ENCODE assay signal across 8 cellular contexts in the genomic region with DNA sequence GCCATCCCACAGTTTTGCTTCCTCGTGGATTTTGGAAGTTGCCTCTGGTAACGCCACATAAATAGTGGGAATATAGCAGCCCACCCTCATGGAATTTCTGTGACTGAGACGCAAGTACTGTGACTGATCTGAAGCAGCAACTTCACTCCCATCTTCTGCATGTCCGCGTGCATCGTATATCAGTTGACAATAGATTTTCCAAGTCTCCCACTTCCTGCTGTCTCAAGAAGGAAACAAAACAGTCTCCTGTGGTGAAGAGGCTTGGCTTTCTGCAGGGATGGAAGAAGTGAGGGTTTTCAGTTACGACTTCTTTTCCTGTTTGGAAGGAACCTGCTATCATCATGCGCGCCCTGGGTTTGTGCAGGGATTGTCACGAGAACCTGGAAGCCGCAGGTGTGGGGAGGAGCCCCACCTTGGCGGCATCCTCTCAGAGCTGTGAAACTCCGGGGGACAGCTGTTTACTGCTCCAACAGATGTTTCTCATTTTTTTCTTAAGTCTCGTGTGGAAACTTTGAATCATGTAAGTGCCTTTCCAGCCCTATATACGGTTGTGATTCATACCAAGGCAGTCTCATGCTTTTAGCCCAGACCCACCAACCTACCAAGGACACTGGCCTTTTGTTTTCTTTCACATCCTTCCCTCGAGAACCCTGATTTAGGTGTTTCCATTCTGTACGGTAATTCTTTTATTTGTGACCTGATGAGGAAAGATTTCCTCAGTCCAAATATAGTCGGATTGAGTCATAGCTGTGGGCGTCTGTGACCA. TPM values are rescaled to one million over a fixed set of nuclear protein-coding genes. Genes with fewer than 3 reads are reported as not detected.
A peak's percentile ranks its signal among the peaks of the same experiment; 100 is the strongest.
DNase-seq lines count a peak whose midpoint lies in the region; ATAC-seq and TF ChIP-seq lines count a peak whose summit lies in the region.
"Had no signal": no experiment of that assay in that cellular context is flagged by ENCODE, and none has a peak within 500 bp of the region (broad histone marks: within the 10 kb centered on the region; RNA-seq: fewer than 3 reads in every experiment).

No MANE protein-coding gene starts in this region.

- POLR2A ChIA-PET in activated CD4-positive, alpha-beta memory T cell treated with anti-CD3 and anti-CD28 coated beads, Interleukin-2, amount 10 ng/mL, durations not matched to agents 7 days and 5 days (lab: Charles Lee): interaction anchor here (0.9 to 3.9 kb wide), 13 partner anchors 32 to 138 kb away, joined by 3 to 53 read pairs (median 5); partner anchors contain the start of genes ARSG and SLC16A6

- H3K27ac Mint-ChIP-seq in activated CD4-positive, alpha-beta memory T cell treated with anti-CD3 and anti-CD28 coated beads, Interleukin-2, amount 10 ng/mL, durations not matched to agents 7 days and 5 days: peak overlapping the region; percentile 79
- peak overlapping the region; percentile 85 for H3K27ac Mint-ChIP-seq in stimulated activated naive CD8-positive, alpha-beta T cell treated with anti-CD3 and anti-CD28 coated beads, Interleukin-15, Interleukin-2, amounts not matched to agents 100 ng/mL and 50 ng/mL, for 24 hours

- TF ChIP-seq CTCF in fibroblast of pulmonary artery (IDR thresholded peaks at IDR 0.05; ENCODE audit: low read length, missing control alignments): no peak

- ATAC-seq in HG02981 (IDR thresholded peaks at IDR 0.05; ENCODE audit: unreplicated experiment): no peak

- peaks cover 27% of the 10 kb centered on the region for H3K36me3 Mint-ChIP-seq in activated CD4-positive, alpha-beta memory T cell treated with anti-CD3 and anti-CD28 coated beads, Interleukin-2, amount 10 ng/mL, durations not matched to agents 7 days and 5 days (ENCODE audit: low read depth)
- H3K36me3 Mint-ChIP-seq in stimulated activated naive CD8-positive, alpha-beta T cell treated with anti-CD3 and anti-CD28 coated beads, Interleukin-15, Interleukin-2, amounts not matched to agents 100 ng/mL and 50 ng/mL, for 24 hours (ENCODE audit: low read depth): peaks cover 12% of the 10 kb centered on the region

- no peaks in the 10 kb centered on the region for H3K27me3 Mint-ChIP-seq in activated CD4-positive, alpha-beta memory T cell treated with anti-CD3 and anti-CD28 coated beads, Interleukin-2, amount 10 ng/mL, durations not matched to agents 7 days and 5 days
- H3K27me3 Mint-ChIP-seq in stimulated activated naive CD8-positive, alpha-beta T cell treated with anti-CD3 and anti-CD28 coated beads, Interleukin-15, Interleukin-2, amounts not matched to agents 100 ng/mL and 50 ng/mL, for 24 hours: no peaks in the 10 kb centered on the region

- CTCF ChIA-PET in activated CD4-positive, alpha-beta memory T cell treated with anti-CD3 and anti-CD28 coated beads, Interleukin-2, amount 10 ng/mL, durations not matched to agents 7 days and 5 days (lab: Charles Lee): interaction anchor here (0.6 to 2.3 kb wide), 36 partner anchors 12 to 241 kb away, joined by 3 to 27 read pairs (median 4); partner anchors contain the start of genes AMZ2, ARSG and SLC16A6

- H3K4me3 Mint-ChIP-seq in activated CD4-positive, alpha-beta memory T cell treated with anti-CD3 and anti-CD28 coated beads, Interleukin-2, amount 10 ng/mL, durations not matched to agents 7 days and 5 days: no peak overlapping the region
- peak overlapping the region; percentile 53 for H3K4me3 Mint-ChIP-seq in stimulated activated naive CD8-positive, alpha-beta T cell treated with anti-CD3 and anti-CD28 coated beads, Interleukin-15, Interleukin-2, amounts not matched to agents 100 ng/mL and 50 ng/mL, for 24 hours

- peaks cover 40% of the 10 kb centered on the region for H3K4me1 Mint-ChIP-seq in activated CD4-positive, alpha-beta memory T cell treated with anti-CD3 and anti-CD28 coated beads, Interleukin-2, amount 10 ng/mL, durations not matched to agents 7 days and 5 days
- peaks cover 41% of the 10 kb centered on the region for H3K4me1 Mint-ChIP-seq in stimulated activated naive CD8-positive, alpha-beta T cell treated with anti-CD3 and anti-CD28 coated beads, Interleukin-15, Interleukin-2, amounts not matched to agents 100 ng/mL and 50 ng/mL, for 24 hours (ENCODE audit: low read depth)

- peaks cover 6% of the 10 kb centered on the region for H3K9me3 Mint-ChIP-seq in activated CD4-positive, alpha-beta memory T cell treated with anti-CD3 and anti-CD28 coated beads, Interleukin-2, amount 10 ng/mL, durations not matched to agents 7 days and 5 days
- H3K9me3 Mint-ChIP-seq in stimulated activated naive CD8-positive, alpha-beta T cell treated with anti-CD3 and anti-CD28 coated beads, Interleukin-15, Interleukin-2, amounts not matched to agents 100 ng/mL and 50 ng/mL, for 24 hours: no peaks in the 10 kb centered on the region

- DNase-seq in LHCN-M2 (ENCODE audit: low read depth): peak; percentile 28
- DNase-seq in activated CD4-positive, alpha-beta memory T cell treated with anti-CD3 and anti-CD28 coated beads, Interleukin-2, amount 10 ng/mL, durations not matched to agents 7 days and 5 days: peak; percentile 51
- DNase-seq in fibroblast of pulmonary artery (ENCODE audit: low read depth): peak; percentile 76
- DNase-seq in NCI-H146 treated with DMSO at 0.1 percent for 48 hours (lab: John Stamatoyannopoulos, UW; ENCODE audit: unreplicated experiment): no peak
- DNase-seq in NCI-H345 treated with DMSO at 0.1 percent for 48 hours (lab: John Stamatoyannopoulos, UW; ENCODE audit: unreplicated experiment): no peak

- peak overlapping the region; percentile 14 for H3K4me3 ChIP-seq in fibroblast of pulmonary artery (replicated peaks; ENCODE audit: low read depth, low read length)
- H3K4me3 ChIP-seq: cardiac muscle cell had no signal

RNA-seq across cellular contexts. Expression of gene WIPI1, which starts 57.5 kb away (rescaled TPM):
- 30.8 and 37.7 TPM in 2 replicates for total RNA-seq in LHCN-M2 (2014; rRNA removed)
- 51.7 TPM for polyA plus RNA-seq in LHCN-M2 (2012)
- 10 to 100 TPM; 60.0 to 62.7 TPM for total RNA-seq in activated CD4-positive, alpha-beta memory T cell treated with anti-CD3 and anti-CD28 coated beads, Interleukin-2, amount 10 ng/mL, durations not matched to agents 7 days and 5 days

Comparison
In these comparisons a context has a peak if more than half of its experiments do, and no peak if none do; other contexts are left out.
1. DNase-seq: peak in LHCN-M2 (single experiment), activated CD4-positive, alpha-beta memory T cell treated with anti-CD3 and anti-CD28 coated beads, Interleukin-2, amount 10 ng/mL, durations not matched to agents 7 days and 5 days (single experiment) and fibroblast of pulmonary artery (single experiment); none in NCI-H146 treated with DMSO at 0.1 percent for 48 hours (single experiment) and NCI-H345 treated with DMSO at 0.1 percent for 48 hours (single experiment).